ENCODE assay signal across 8 cellular contexts in genomic region chr10:4849555-4850242, GRCh38. TPM values are rescaled to one million over a fixed set of nuclear protein-coding genes. Genes with fewer than 3 reads are reported as not detected.
DNase-seq lines count a peak whose midpoint lies in the region; FAIRE-seq and TF ChIP-seq lines count a peak whose summit lies in the region.

No MANE protein-coding gene starts in this region.

- H3K27ac ChIP-seq in neutrophil (no peak overlapping the region), subcutaneous abdominal adipose tissue (ENCODE audit: low read depth, low read length) (peak overlapping the region; percentile 77)

- H3K9ac ChIP-seq in subcutaneous abdominal adipose tissue (ENCODE audit: low read length in 5 of 5): peak overlapping the region in 2 of 5 donors; percentile 18 to 22

- peaks cover 20% of the 10 kb centered on the region for H3K4me1 Mint-ChIP-seq in activated T-helper 1 cell treated with anti-CD3 and anti-CD28 coated beads, Interleukin-12 subunit alpha, Interleukin-12 subunit beta, Interleukin-2, Interleukin-4 antibody, amounts not matched to agents 30 ng/mL and 10 ng/mL and 1 ng/mL, durations not matched to agents 14 hours and 24 hours and 36 hours (ENCODE audit: low read depth)

- H3K27me3 ChIP-seq in HAP-1 (ENCODE audit: low read depth) (no peaks in the 10 kb centered on the region), neutrophil (no peaks in the 10 kb centered on the region), subcutaneous abdominal adipose tissue (ENCODE audit: control insufficient read depth in 5 of 5, insufficient read depth in 4 of 5, low read length in 5 of 5) (no peaks in the 10 kb centered on the region)

- DNase-seq in HAP-1 (ENCODE audit: low spot score in 2 of 2) (peak; percentile 89 to 93), M059J (ENCODE audit: low read depth) (peak; percentile 77), RPMI8226 (peak; percentile 90), fibroblast of the conjunctiva (ENCODE audit: low read depth) (peak; percentile 94)
- DNase-seq in activated T-helper 1 cell treated with anti-CD3 and anti-CD28 coated beads, Interleukin-12 subunit alpha, Interleukin-12 subunit beta, Interleukin-2, Interleukin-4 antibody, amounts not matched to agents 30 ng/mL and 10 ng/mL and 1 ng/mL, durations not matched to agents 14 hours and 24 hours and 36 hours (ENCODE audit: low spot score): peak; percentile 81

- peak; percentile 82 for TF ChIP-seq CTCF in neutrophil (IDR thresholded peaks at IDR 0.05)

- no peaks in the 10 kb centered on the region for H3K36me3 ChIP-seq in HAP-1 (replicated peaks)
- no peaks in the 10 kb centered on the region for H3K36me3 ChIP-seq in neutrophil
- peaks cover 0 to 10% (median 4%) of the 10 kb centered on the region in 5 donors for H3K36me3 ChIP-seq in subcutaneous abdominal adipose tissue (ENCODE audit: control insufficient read depth in 5 of 5, insufficient read depth in 5 of 5, low read length in 5 of 5)

- no peaks in the 10 kb centered on the region for H3K27me3 Mint-ChIP-seq in activated T-helper 1 cell treated with anti-CD3 and anti-CD28 coated beads, Interleukin-12 subunit alpha, Interleukin-12 subunit beta, Interleukin-2, Interleukin-4 antibody, amounts not matched to agents 30 ng/mL and 10 ng/mL and 1 ng/mL, durations not matched to agents 14 hours and 24 hours and 36 hours (ENCODE audit: insufficient read depth)

- H3K9me3 ChIP-seq in HAP-1: no peaks in the 10 kb centered on the region
- H3K9me3 ChIP-seq in neutrophil: no peaks in the 10 kb centered on the region
- H3K9me3 ChIP-seq in subcutaneous abdominal adipose tissue (ENCODE audit: control insufficient read depth in 5 of 5, low read length in 5 of 5): no peaks in the 10 kb centered on the region

- peak; percentile 92 for FAIRE-seq in G401.6 (lab: Jason Lieb, UNC)

- no peaks in the 10 kb centered on the region for H3K9me3 Mint-ChIP-seq in activated T-helper 1 cell treated with anti-CD3 and anti-CD28 coated beads, Interleukin-12 subunit alpha, Interleukin-12 subunit beta, Interleukin-2, Interleukin-4 antibody, amounts not matched to agents 30 ng/mL and 10 ng/mL and 1 ng/mL, durations not matched to agents 14 hours and 24 hours and 36 hours

- in situ Hi-C loops in HAP-1 (cut with MboI; ENCODE audit: low sequenced_read_pairs): loop anchor here (10.0 to 25.0 kb wide), 4 partner anchors 135 to 538 kb away; partner anchors contain the start of gene AKR1C3

- peaks cover 7% of the 10 kb centered on the region; the same call in 1 of the 2 replicates for H3K4me1 ChIP-seq in HAP-1
- peaks cover 5 to 6% of the 10 kb centered on the region in 2 experiments for H3K4me1 ChIP-seq in neutrophil (ENCODE audit: control insufficient read depth in 1 of 2, insufficient read depth in 1 of 2, low read depth in 1 of 2, low read length in 1 of 2)
- H3K4me1 ChIP-seq in subcutaneous abdominal adipose tissue (ENCODE audit: control insufficient read depth in 5 of 5, insufficient read depth in 5 of 5, low read length in 5 of 5): peaks cover 5 to 45% (median 38%) of the 10 kb centered on the region in 5 donors

- H3K4me3 ChIP-seq in HAP-1 (no peak overlapping the region), neutrophil (ENCODE audit: low read depth in 1 of 2, low read length in 1 of 2) (no peak overlapping the region), subcutaneous abdominal adipose tissue (ENCODE audit: low read depth in 1 of 5, low read length in 5 of 5) (peak overlapping the region in 2 of 5 donors; percentile 16 to 25)

- intact Hi-C loops in activated T-helper 1 cell treated with anti-CD3 and anti-CD28 coated beads, Interleukin-12 subunit alpha, Interleukin-12 subunit beta, Interleukin-2, Interleukin-4 antibody, amounts not matched to agents 30 ng/mL and 10 ng/mL and 1 ng/mL, durations not matched to agents 14 hours and 24 hours and 36 hours (cut with micrococcal nuclease): loop anchor here (1.0 to 2.0 kb wide), 8 partner anchors 23 to 774 kb away; partner anchors contain the start of genes AKR1C3 and AKR1E2

- H3K27ac Mint-ChIP-seq in activated T-helper 1 cell treated with anti-CD3 and anti-CD28 coated beads, Interleukin-12 subunit alpha, Interleukin-12 subunit beta, Interleukin-2, Interleukin-4 antibody, amounts not matched to agents 30 ng/mL and 10 ng/mL and 1 ng/mL, durations not matched to agents 14 hours and 24 hours and 36 hours: peak overlapping the region; percentile 40

- H3K36me3 Mint-ChIP-seq in activated T-helper 1 cell treated with anti-CD3 and anti-CD28 coated beads, Interleukin-12 subunit alpha, Interleukin-12 subunit beta, Interleukin-2, Interleukin-4 antibody, amounts not matched to agents 30 ng/mL and 10 ng/mL and 1 ng/mL, durations not matched to agents 14 hours and 24 hours and 36 hours (ENCODE audit: low read depth): no peaks in the 10 kb centered on the region

- no peak overlapping the region for H3K4me3 Mint-ChIP-seq in activated T-helper 1 cell treated with anti-CD3 and anti-CD28 coated beads, Interleukin-12 subunit alpha, Interleukin-12 subunit beta, Interleukin-2, Interleukin-4 antibody, amounts not matched to agents 30 ng/mL and 10 ng/mL and 1 ng/mL, durations not matched to agents 14 hours and 24 hours and 36 hours

RNA-seq across cellular contexts. Expression of gene AKR1E2, which starts 23.7 kb away (rescaled TPM):
- 0.30 TPM in 1 of 2 replicates, not detected in the other for total RNA-seq in M059J (2014; rRNA removed; shearing (Covaris generic))
- total RNA-seq in activated T-helper 1 cell treated with anti-CD3 and anti-CD28 coated beads, Interleukin-12 subunit alpha, Interleukin-12 subunit beta, Interleukin-2, Interleukin-4 antibody, amounts not matched to agents 30 ng/mL and 10 ng/mL and 1 ng/mL, durations not matched to agents 14 hours and 24 hours and 36 hours: 6.2 and 6.6 TPM in 2 replicates
